In genomic region chr2:96065954-96066353, GRCh38 we compare ENCODE assay signal across 3 cellular contexts. TPM values are rescaled to one million over a fixed set of nuclear protein-coding genes. Genes with fewer than 3 reads are reported as not detected.
"Had no signal": no experiment of that assay in that cellular context is flagged by ENCODE, and none has a peak within 500 bp of the region (broad histone marks: within the 10 kb centered on the region; RNA-seq: fewer than 3 reads in every experiment).

No MANE protein-coding gene starts in this region.

RNA-seq across cellular contexts. Expression of gene GPAT2, which starts 31.2 kb away (rescaled TPM):
- total RNA-seq: LHCN-M2, NCI-H460, RPMI7951 had no signal

RNA-seq across cellular contexts. Expression of gene ADRA2B, which starts 50.4 kb away (rescaled TPM):
- total RNA-seq: LHCN-M2, NCI-H460, RPMI7951 had no signal
